In genomic region chr12:3418609-3419469, GRCh38 we compare ENCODE assay signal across 29 cellular contexts.
DNase-seq lines count a peak whose midpoint lies in the region; ATAC-seq, FAIRE-seq and TF ChIP-seq lines count a peak whose summit lies in the region.
"Had no signal": no experiment of that assay in that cellular context is flagged by ENCODE, and none has a peak within 500 bp of the region (broad histone marks: within the 10 kb centered on the region; RNA-seq: fewer than 3 reads in every experiment).

No MANE protein-coding gene starts in this region.

- peaks cover 12% of the 10 kb centered on the region for H3K27me3 Mint-ChIP-seq in MCF 10A (ENCODE audit: insufficient read depth, unreplicated experiment)

- no peak overlapping the region for H3K4me3 Mint-ChIP-seq in MCF 10A (ENCODE audit: unreplicated experiment)
- H3K4me3 Mint-ChIP-seq: HFFc6; nephron progenitor cell; T-helper 1 cell treated with Interleukin-12 subunit alpha and Interleukin-12 subunit beta and Interleukin-4 antibody, amounts not matched to agents 30 μg/mL and 1 μg/mL, for 36 hours had no signal

- intact Hi-C loops in transverse colon (cut with DNase I; ENCODE audit: low total_unique reads) = no loop called here
- intact Hi-C loops in sciatic nerve (cut with DNase I) = no loop called here
- intact Hi-C loops in MCF 10A (cut with micrococcal nuclease) = no loop called here

- CTCF ChIA-PET in MCF 10A (lab: Yijun Ruan, JAX) = no interaction called here

- TF ChIP-seq EP300 in transverse colon (IDR thresholded peaks at IDR 0.05; ENCODE audit: low read depth) = no peak

- H3K27ac Mint-ChIP-seq in MCF 10A (ENCODE audit: low read depth, unreplicated experiment) = no peak overlapping the region
- H3K27ac Mint-ChIP-seq: HFFc6; nephron progenitor cell; T-helper 1 cell treated with Interleukin-12 subunit alpha and Interleukin-12 subunit beta and Interleukin-4 antibody, amounts not matched to agents 30 μg/mL and 1 μg/mL, for 36 hours had no signal

- DNase-seq in DMS79 treated with DMSO at 0.1 percent for 48 hours (lab: John Stamatoyannopoulos, UW) = peak; percentile 98
- DNase-seq in NCI-H187 treated with DMSO at 0.1 percent for 48 hours (lab: John Stamatoyannopoulos, UW) = peak; percentile 48
- DNase-seq in bronchial epithelial cell (ENCODE audit: low read depth) = no peak
- peak; percentile 20 for DNase-seq in transverse colon
- no peak for DNase-seq in sciatic nerve (ENCODE audit: low spot score)
- DNase-seq in MCF 10A (ENCODE audit: unreplicated experiment) = no peak
- no peak for DNase-seq in substantia nigra (lab: John Stamatoyannopoulos, UW)
- DNase-seq: activated CD8-positive, alpha-beta memory T cell treated with anti-CD3 and anti-CD28 coated beads for 24 hours; activated T-cell treated with anti-CD3 and anti-CD28 coated beads, Interleukin-2, amount 50 U/mL, for 1 hour; adrenal gland; brain microvascular endothelial cell; esophagus squamous epithelium; GM23248; HFFc6; left ventricle myocardium superior; NCI-H1930; NCI-H524; nephron progenitor cell; stimulated activated CD4-positive, alpha-beta T cell treated with anti-CD3 and anti-CD28 coated beads, Interleukin-12 subunit alpha, Interleukin-12 subunit beta, amount 100 ng/mL, for 4 hours; stimulated activated CD4-positive, alpha-beta T cell treated with anti-CD3 and anti-CD28 coated beads, Interleukin-4, amount 100 ng/mL, for 4 hours; stimulated activated naive CD4-positive, alpha-beta T cell had no signal

- no TSS peak for BruUV-seq in MCF 10A (replicated peaks; lab: Mats Ljungman, UMichigan)

- H3K4me3 ChIP-seq in bronchial epithelial cell (ENCODE audit: low read depth, low read length) (no peak overlapping the region), transverse colon (no peak overlapping the region)
- H3K4me3 ChIP-seq: adrenal gland, esophagus squamous epithelium, GM23248, K562, pancreas had no signal

- H3K27ac ChIP-seq in transverse colon (no peak overlapping the region), substantia nigra (ENCODE audit: low read depth, low read length, poor library complexity, severe bottlenecking) (no peak overlapping the region)
- H3K27ac ChIP-seq: adrenal gland, brain microvascular endothelial cell, esophagus squamous epithelium, GM23248 had no signal

- POLR2A ChIA-PET in MCF 10A (lab: Yijun Ruan, JAX) = no interaction called here

- no peak for ATAC-seq in sciatic nerve
- ATAC-seq: K562, left ventricle myocardium superior had no signal

- peaks cover 0 to 3% (median 0%) of the 10 kb centered on the region in 4 donors for H3K4me1 ChIP-seq in transverse colon
- H3K4me1 ChIP-seq: adrenal gland, esophagus squamous epithelium had no signal

- H3K36me3 Mint-ChIP-seq in MCF 10A (ENCODE audit: insufficient read depth, unreplicated experiment) = no peaks in the 10 kb centered on the region

- no peak for TF ChIP-seq POLR2A in transverse colon (IDR thresholded peaks at IDR 0.05)

- 42 to 50% methylated on average over 2 to 13 of the region's 13 CpGs for WGBS in transverse colon (ENCODE audit: low coverage in 1 of 2), 2 donors

- TF ChIP-seq CTCF in bronchial epithelial cell (IDR thresholded peaks at IDR 0.05; ENCODE audit: insufficient read depth, low read length, severe bottlenecking) (no peak), transverse colon (IDR thresholded peaks at IDR 0.05) (no peak), MCF 10A (IDR thresholded peaks at IDR 0.05; ENCODE audit: unreplicated experiment) (no peak)

- no peaks in the 10 kb centered on the region for H3K9me3 Mint-ChIP-seq in MCF 10A (ENCODE audit: unreplicated experiment)
- H3K9me3 Mint-ChIP-seq: HFFc6; T-helper 1 cell treated with Interleukin-12 subunit alpha and Interleukin-12 subunit beta and Interleukin-4 antibody, amounts not matched to agents 30 μg/mL and 1 μg/mL, for 36 hours had no signal

- no peaks in the 10 kb centered on the region for H3K4me1 Mint-ChIP-seq in MCF 10A (ENCODE audit: insufficient read depth, unreplicated experiment)

- peak; percentile 36 for FAIRE-seq in bronchial epithelial cell (lab: Jason Lieb, UNC)
- FAIRE-seq: colon, D721Med, frontal cortex, G401.6, GM18507, K562, pancreas had no signal

- H3K27me3 ChIP-seq in bronchial epithelial cell (ENCODE audit: control insufficient read depth, insufficient read depth, low read length) (peaks cover 11% of the 10 kb centered on the region), transverse colon (peaks cover 9% of the 10 kb centered on the region)
- H3K27me3 ChIP-seq: adrenal gland, pancreas had no signal

- H3K36me3 ChIP-seq in bronchial epithelial cell (ENCODE audit: control insufficient read depth, insufficient read depth, low read length) = no peaks in the 10 kb centered on the region
- H3K36me3 ChIP-seq in transverse colon = no peaks in the 10 kb centered on the region
- H3K36me3 ChIP-seq: adrenal gland, brain microvascular endothelial cell, esophagus squamous epithelium, pancreas had no signal

- H3K9me3 ChIP-seq in transverse colon = no peaks in the 10 kb centered on the region
- H3K9me3 ChIP-seq: adrenal gland, esophagus squamous epithelium, pancreas had no signal

- in situ Hi-C loops in transverse colon (cut with MboI; ENCODE audit: low pct_ligation_motif_present in 1 of 4, low pct_unique_long_range_greater_than_20kb in 1 of 4, low sequenced_read_pairs in 3 of 4) = no loop called here

Comparison
In these comparisons a context has a peak if more than half of its experiments do, and no peak if none do; other contexts are left out.
1. DNase-seq: peak in DMS79 treated with DMSO at 0.1 percent for 48 hours (single experiment), NCI-H187 treated with DMSO at 0.1 percent for 48 hours (single experiment) and transverse colon (single experiment); none in bronchial epithelial cell (single experiment), sciatic nerve (single experiment), MCF 10A (single experiment) and substantia nigra (0 of 49).